1 cellular context compared by ENCODE assay signal in the genomic region with DNA sequence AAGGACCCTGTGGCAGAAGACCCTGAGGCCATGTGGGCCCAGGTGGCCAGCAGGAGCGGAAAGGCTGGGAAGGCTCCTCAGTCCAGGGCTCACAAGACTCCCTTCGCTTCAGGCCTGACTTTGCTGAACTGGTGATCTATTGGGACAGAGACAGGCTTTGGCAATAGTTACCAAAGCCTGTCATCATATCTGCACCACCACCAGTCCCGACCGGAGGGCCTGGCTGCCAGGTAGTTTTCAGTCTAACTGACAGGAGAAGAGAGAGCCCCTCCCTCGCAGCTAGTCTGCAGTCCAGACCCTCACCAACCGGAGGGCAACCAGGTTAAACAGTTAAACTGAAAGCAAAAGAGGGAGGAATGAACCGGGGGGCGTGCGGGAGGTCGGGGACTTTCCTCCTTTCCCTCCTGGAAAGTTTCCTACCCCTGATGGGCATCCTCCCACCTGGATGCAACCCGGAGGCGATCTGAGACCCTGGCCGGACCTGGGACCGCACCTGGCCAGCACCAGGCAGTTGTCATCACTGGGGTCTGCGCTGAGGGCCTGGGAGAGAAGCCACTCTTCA.
TF ChIP-seq lines count a peak whose summit lies in the region.

No MANE protein-coding gene starts in this region.

TF ChIP-seq in SK-N-SH, 30 proteins besides CTCF, POLR2A, EP300 and RAD21 (continued from another document):
- TF ChIP-seq, protein P1, sequence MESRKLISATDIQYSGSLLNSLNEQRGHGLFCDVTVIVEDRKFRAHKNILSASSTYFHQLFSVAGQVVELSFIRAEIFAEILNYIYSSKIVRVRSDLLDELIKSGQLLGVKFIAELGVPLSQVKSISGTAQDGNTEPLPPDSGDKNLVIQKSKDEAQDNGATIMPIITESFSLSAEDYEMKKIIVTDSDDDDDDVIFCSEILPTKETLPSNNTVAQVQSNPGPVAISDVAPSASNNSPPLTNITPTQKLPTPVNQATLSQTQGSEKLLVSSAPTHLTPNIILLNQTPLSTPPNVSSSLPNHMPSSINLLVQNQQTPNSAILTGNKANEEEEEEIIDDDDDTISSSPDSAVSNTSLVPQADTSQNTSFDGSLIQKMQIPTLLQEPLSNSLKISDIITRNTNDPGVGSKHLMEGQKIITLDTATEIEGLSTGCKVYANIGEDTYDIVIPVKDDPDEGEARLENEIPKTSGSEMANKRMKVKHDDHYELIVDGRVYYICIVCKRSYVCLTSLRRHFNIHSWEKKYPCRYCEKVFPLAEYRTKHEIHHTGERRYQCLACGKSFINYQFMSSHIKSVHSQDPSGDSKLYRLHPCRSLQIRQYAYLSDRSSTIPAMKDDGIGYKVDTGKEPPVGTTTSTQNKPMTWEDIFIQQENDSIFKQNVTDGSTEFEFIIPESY (IDR thresholded peaks at IDR 0.05; ENCODE audit: borderline replicate concordance, low read depth) = no peak
- TF ChIP-seq, protein P2, sequence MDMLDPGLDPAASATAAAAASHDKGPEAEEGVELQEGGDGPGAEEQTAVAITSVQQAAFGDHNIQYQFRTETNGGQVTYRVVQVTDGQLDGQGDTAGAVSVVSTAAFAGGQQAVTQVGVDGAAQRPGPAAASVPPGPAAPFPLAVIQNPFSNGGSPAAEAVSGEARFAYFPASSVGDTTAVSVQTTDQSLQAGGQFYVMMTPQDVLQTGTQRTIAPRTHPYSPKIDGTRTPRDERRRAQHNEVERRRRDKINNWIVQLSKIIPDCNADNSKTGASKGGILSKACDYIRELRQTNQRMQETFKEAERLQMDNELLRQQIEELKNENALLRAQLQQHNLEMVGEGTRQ (IDR thresholded peaks at IDR 0.05; ENCODE audit: borderline replicate concordance, low read depth, low read length) = no peak
- TF ChIP-seq JUND (IDR thresholded peaks at IDR 0.05) = no peak
